26 cellular contexts compared by ENCODE assay signal in genomic region chr17:80948091-80948960, GRCh38. TPM values are rescaled to one million over a fixed set of nuclear protein-coding genes. Genes with fewer than 3 reads are reported as not detected.
DNase-seq lines count a peak whose midpoint lies in the region; ATAC-seq, FAIRE-seq and TF ChIP-seq lines count a peak whose summit lies in the region.
"Had no signal": no experiment of that assay in that cellular context is flagged by ENCODE, and none has a peak within 500 bp of the region (broad histone marks: within the 10 kb centered on the region; RNA-seq: fewer than 3 reads in every experiment).

No MANE protein-coding gene starts in this region.

- peaks cover 0 to 8% (median under 1%) of the 10 kb centered on the region in 4 donors for H3K36me3 ChIP-seq in right lobe of liver
- peaks cover 26 to 45% of the 10 kb centered on the region in 2 experiments; a peak in 4 of 5 replicates for H3K36me3 ChIP-seq in HepG2 (replicated peaks in 1 of 2; ENCODE audit: control insufficient read depth in 1 of 2, insufficient read depth in 2 of 2, low read length in 2 of 2)
- H3K36me3 ChIP-seq in lower lobe of right lung: peaks cover 50% of the 10 kb centered on the region
- no peaks in the 10 kb centered on the region for H3K36me3 ChIP-seq in aorta (ENCODE audit: control insufficient read depth in 1 of 2, insufficient read depth in 2 of 2, low read length in 1 of 2)
- H3K36me3 ChIP-seq: colonic mucosa had no signal

- no peaks in the 10 kb centered on the region for H4K20me1 ChIP-seq in HepG2 (ENCODE audit: insufficient read depth, low read length)

- no peak overlapping the region for H3K4me2 ChIP-seq in HepG2 (ENCODE audit: low read depth, low read length)

- TF ChIP-seq POLR2A in right lobe of liver (IDR thresholded peaks at IDR 0.05): no peak
- TF ChIP-seq POLR2A in HepG2 (IDR thresholded peaks at IDR 0.05; ENCODE audit: insufficient read depth in 1 of 2, low read depth in 2 of 2, low read length in 2 of 2): no peak

- H3K9me3 Mint-ChIP-seq in chondrocyte (ENCODE audit: low read depth): no peaks in the 10 kb centered on the region
- H3K9me3 Mint-ChIP-seq in activated T-helper 2 cell treated with anti-CD3 and anti-CD28 coated beads, Interferon-gamma antibody, Interleukin-2, Interleukin-4, amounts not matched to agents 10 μg/mL and 5 μg/mL and 100 μg/mL, durations not matched to agents 14 hours and 24 hours and 36 hours: no peaks in the 10 kb centered on the region
- H3K9me3 Mint-ChIP-seq: activated naive CD4-positive, alpha-beta T cell treated with anti-CD3 and anti-CD28 coated beads, Interleukin-2, amount 50 U/mL, for 72 hours; stimulated activated effector memory CD8-positive, alpha-beta T cell treated with anti-CD3 and anti-CD28 coated beads, Interleukin-12 subunit alpha, Interleukin-12 subunit beta, amount 100 ng/mL, for 72 hours; type B pancreatic cell had no signal

- H3K27me3 ChIP-seq in right lobe of liver (no peaks in the 10 kb centered on the region), HepG2 (ENCODE audit: control insufficient read depth in 1 of 2, insufficient read depth in 2 of 2, low read length in 2 of 2) (no peaks in the 10 kb centered on the region), lower lobe of right lung (ENCODE audit: low read depth) (no peaks in the 10 kb centered on the region), aorta (ENCODE audit: control insufficient read depth in 1 of 2, insufficient read depth in 2 of 2, low read length in 1 of 2) (no peaks in the 10 kb centered on the region)
- H3K27me3 ChIP-seq: colonic mucosa, foreskin keratinocyte had no signal

- no peak overlapping the region for H3K27ac Mint-ChIP-seq in chondrocyte (ENCODE audit: unreplicated experiment)
- no peak overlapping the region for H3K27ac Mint-ChIP-seq in activated T-helper 2 cell treated with anti-CD3 and anti-CD28 coated beads, Interferon-gamma antibody, Interleukin-2, Interleukin-4, amounts not matched to agents 10 μg/mL and 5 μg/mL and 100 μg/mL, durations not matched to agents 14 hours and 24 hours and 36 hours
- H3K27ac Mint-ChIP-seq: activated naive CD4-positive, alpha-beta T cell treated with anti-CD3 and anti-CD28 coated beads, Interleukin-2, amount 50 U/mL, for 72 hours; activated T-cell treated with anti-CD3 and anti-CD28 coated beads, Interleukin-2, amount 50 U/mL, for 72 hours; stimulated activated effector memory CD8-positive, alpha-beta T cell treated with anti-CD3 and anti-CD28 coated beads, Interleukin-12 subunit alpha, Interleukin-12 subunit beta, amount 100 ng/mL, for 72 hours; type B pancreatic cell had no signal

- CTCF ChIA-PET in HepG2 (lab: Yijun Ruan, JAX; ENCODE audit: low intra/inter-chr PET ratio, low total read pairs): no interaction called here

- H3K9me3 ChIP-seq in right lobe of liver (no peaks in the 10 kb centered on the region), HepG2 (ENCODE audit: low read length) (no peaks in the 10 kb centered on the region), lower lobe of right lung (no peaks in the 10 kb centered on the region), aorta (ENCODE audit: control insufficient read depth, low read length) (no peaks in the 10 kb centered on the region)
- H3K9me3 ChIP-seq: colonic mucosa had no signal

- DNase-seq in right lobe of liver (peak in 2 of 3 donors; percentile 14 to 42), HepG2 (ENCODE audit: low spot score) (no peak), chondrocyte (ENCODE audit: low spot score) (peak; percentile 79), lower lobe of right lung (peak; percentile 47), aorta (peak; percentile 43 to 71), NCI-H2107 treated with DMSO at 0.1 percent for 48 hours (lab: John Stamatoyannopoulos, UW; ENCODE audit: unreplicated experiment) (no peak)
- DNase-seq in activated T-helper 2 cell treated with anti-CD3 and anti-CD28 coated beads, Interferon-gamma antibody, Interleukin-2, Interleukin-4, amounts not matched to agents 10 μg/mL and 5 μg/mL and 100 μg/mL, durations not matched to agents 14 hours and 24 hours and 36 hours (ENCODE audit: low spot score): no peak
- DNase-seq: activated T-cell treated with anti-CD3 and anti-CD28 coated beads, Interleukin-2, amount 50 U/mL, for 72 hours; colonic mucosa; DMS79 treated with DMSO at 0.1 percent for 48 hours; effector memory CD4-positive, alpha-beta T cell; foreskin keratinocyte; GF-D8; NCI-H1417; NCI-H2081; NCI-H345; NCI-H748 treated with DMSO at 0.1 percent for 48 hours; occipital lobe; stimulated activated CD4-positive, alpha-beta T cell treated with anti-CD3 and anti-CD28 coated beads, Interleukin-4, amount 100 ng/mL, for 24 hours; WERI-Rb-1 had no signal

- peaks cover 13% of the 10 kb centered on the region for H3K36me3 Mint-ChIP-seq in chondrocyte (ENCODE audit: low read depth)
- H3K36me3 Mint-ChIP-seq in activated T-helper 2 cell treated with anti-CD3 and anti-CD28 coated beads, Interferon-gamma antibody, Interleukin-2, Interleukin-4, amounts not matched to agents 10 μg/mL and 5 μg/mL and 100 μg/mL, durations not matched to agents 14 hours and 24 hours and 36 hours (ENCODE audit: low read depth): peaks cover 48% of the 10 kb centered on the region

- intact Hi-C loops in right lobe of liver (cut with DNase I) (no loop called here), HepG2 (cut with micrococcal nuclease; ENCODE audit: unreplicated experiment) (no loop called here), lower lobe of right lung (cut with DNase I) (no loop called here), aorta (cut with DNase I) (no loop called here)
- intact Hi-C loops in activated T-helper 2 cell treated with anti-CD3 and anti-CD28 coated beads, Interferon-gamma antibody, Interleukin-2, Interleukin-4, amounts not matched to agents 10 μg/mL and 5 μg/mL and 100 μg/mL, durations not matched to agents 14 hours and 24 hours and 36 hours (cut with micrococcal nuclease): no loop called here

- no peak overlapping the region for H2AFZ ChIP-seq in HepG2 (ENCODE audit: low read length)

- no peak overlapping the region for H3K9ac ChIP-seq in HepG2 (ENCODE audit: insufficient read depth, low read depth, low read length)

- no peak for TF ChIP-seq RAD21 in HepG2 (CRISPR knock-in tag; IDR thresholded peaks at IDR 0.05)

- no peaks in the 10 kb centered on the region for H3K79me2 ChIP-seq in HepG2 (ENCODE audit: insufficient read depth, low read length)

- BruUV-seq in HepG2 (replicated peaks; lab: Mats Ljungman, UMichigan): no TSS peak

- in situ Hi-C loops in HepG2 (cut with HindIII; ENCODE audit: extremely low pct_ligation_motif_present, low pct_unique_long_range_greater_than_20kb): no loop called here

- no peak for TF ChIP-seq EP300 in HepG2 (IDR thresholded peaks at IDR 0.05; ENCODE audit: low read depth in 2 of 2, low read length in 2 of 2)
- no peak for TF ChIP-seq EP300 in HepG2 (CRISPR knock-in tag; IDR thresholded peaks at IDR 0.05; ENCODE audit: borderline replicate concordance)

- no peak for FAIRE-seq in HepG2 (lab: Jason Lieb, UNC)
- FAIRE-seq: GM19239 had no signal

- H3K4me1 ChIP-seq in right lobe of liver (no peaks in the 10 kb centered on the region), HepG2 (ENCODE audit: insufficient read depth, low read length) (no peaks in the 10 kb centered on the region), lower lobe of right lung (no peaks in the 10 kb centered on the region), aorta (ENCODE audit: control insufficient read depth in 1 of 2, insufficient read depth in 2 of 2, low read length in 2 of 2) (no peaks in the 10 kb centered on the region)
- H3K4me1 ChIP-seq: colonic mucosa, foreskin keratinocyte had no signal

- WGBS in right lobe of liver (ENCODE audit: insufficient coverage, low coverage, low lambda C conversion rate, missing lambda C conversion rate): 66% methylated on average over 8 of the region's 46 CpGs
- 94% methylated on average over 43 of the region's 46 CpGs for WGBS in HepG2 (ENCODE audit: low lambda C conversion rate)
- 63 to 67% methylated on average over 46 of the region's 46 CpGs for WGBS in aorta, 2 donors

- POLR2A ChIA-PET in HepG2 (lab: Yijun Ruan, JAX): no interaction called here

- H3K27ac ChIP-seq in right lobe of liver: no peak overlapping the region
- H3K27ac ChIP-seq in HepG2 (ENCODE audit: extremely low read length, insufficient read depth, low read length): no peak overlapping the region
- no peak overlapping the region for H3K27ac ChIP-seq in lower lobe of right lung
- no peak overlapping the region for H3K27ac ChIP-seq in aorta (ENCODE audit: low read depth in 1 of 2, low read length in 2 of 2)
- H3K27ac ChIP-seq: C4-2B, colonic mucosa, foreskin keratinocyte, WERI-Rb-1 had no signal

- H3K4me1 Mint-ChIP-seq in chondrocyte (ENCODE audit: low read depth): peaks cover 9% of the 10 kb centered on the region
- no peaks in the 10 kb centered on the region for H3K4me1 Mint-ChIP-seq in activated T-helper 2 cell treated with anti-CD3 and anti-CD28 coated beads, Interferon-gamma antibody, Interleukin-2, Interleukin-4, amounts not matched to agents 10 μg/mL and 5 μg/mL and 100 μg/mL, durations not matched to agents 14 hours and 24 hours and 36 hours (ENCODE audit: low read depth)
- H3K4me1 Mint-ChIP-seq: stimulated activated effector memory CD8-positive, alpha-beta T cell treated with anti-CD3 and anti-CD28 coated beads, Interleukin-12 subunit alpha, Interleukin-12 subunit beta, amount 100 ng/mL, for 72 hours had no signal

- no peaks in the 10 kb centered on the region for H3K27me3 Mint-ChIP-seq in chondrocyte (ENCODE audit: low read depth)
- H3K27me3 Mint-ChIP-seq in activated T-helper 2 cell treated with anti-CD3 and anti-CD28 coated beads, Interferon-gamma antibody, Interleukin-2, Interleukin-4, amounts not matched to agents 10 μg/mL and 5 μg/mL and 100 μg/mL, durations not matched to agents 14 hours and 24 hours and 36 hours (ENCODE audit: low read depth): no peaks in the 10 kb centered on the region
- H3K27me3 Mint-ChIP-seq: type B pancreatic cell had no signal

- no peak overlapping the region for H3K4me3 ChIP-seq in right lobe of liver
- H3K4me3 ChIP-seq in HepG2 (replicated peaks in 1 of 3; ENCODE audit: insufficient read depth in 1 of 3, low read depth in 2 of 3, low read length in 3 of 3): no peak overlapping the region
- no peak overlapping the region for H3K4me3 ChIP-seq in lower lobe of right lung
- H3K4me3 ChIP-seq in aorta (ENCODE audit: low read length in 2 of 2): no peak overlapping the region
- H3K4me3 ChIP-seq: colonic mucosa had no signal

- TF ChIP-seq CTCF in right lobe of liver (IDR thresholded peaks at IDR 0.05) (no peak), HepG2 (CRISPR knock-in tag; IDR thresholded peaks at IDR 0.05) (no peak), chondrocyte (IDR thresholded peaks at IDR 0.05) (no peak), lower lobe of right lung (IDR thresholded peaks at IDR 0.05) (no peak)

- H3K4me3 Mint-ChIP-seq in chondrocyte (ENCODE audit: unreplicated experiment): no peak overlapping the region
- H3K4me3 Mint-ChIP-seq in activated T-helper 2 cell treated with anti-CD3 and anti-CD28 coated beads, Interferon-gamma antibody, Interleukin-2, Interleukin-4, amounts not matched to agents 10 μg/mL and 5 μg/mL and 100 μg/mL, durations not matched to agents 14 hours and 24 hours and 36 hours (ENCODE audit: low read depth): no peak overlapping the region
- H3K4me3 Mint-ChIP-seq: activated T-cell treated with anti-CD3 and anti-CD28 coated beads, Interleukin-2, amount 50 U/mL, for 72 hours; stimulated activated effector memory CD8-positive, alpha-beta T cell treated with anti-CD3 and anti-CD28 coated beads, Interleukin-12 subunit alpha, Interleukin-12 subunit beta, amount 100 ng/mL, for 72 hours; type B pancreatic cell had no signal

- ATAC-seq in right lobe of liver: no peak
- no peak for ATAC-seq in HepG2
- peak in 1 of 2 donors; percentile 29 for ATAC-seq in lower lobe of right lung
- no peak for ATAC-seq in aorta (ENCODE audit: low FRiP score)
- no peak for ATAC-seq in GM19328 (IDR thresholded peaks at IDR 0.05; ENCODE audit: unreplicated experiment)
- ATAC-seq: activated naive CD4-positive, alpha-beta T cell treated with anti-CD3 and anti-CD28 coated beads, Interleukin-2, amount 50 U/mL, for 72 hours; activated T-cell treated with anti-CD3 and anti-CD28 coated beads, Interleukin-2, amount 50 U/mL, for 72 hours; foreskin keratinocyte; stimulated activated effector memory CD8-positive, alpha-beta T cell treated with anti-CD3 and anti-CD28 coated beads, Interleukin-12 subunit alpha, Interleukin-12 subunit beta, amount 100 ng/mL, for 72 hours had no signal

RNA-seq across cellular contexts. Expression of gene CHMP6, which starts 43.3 kb away (rescaled TPM):
- total RNA-seq in right lobe of liver: 10 to 100 TPM; 13.4 to 27.8 (median 15.6) TPM
- total RNA-seq in HepG2 (2016; rRNA removed; fragmentation: Illumina TruSeq; extraction: Trizol): 24.2 and 24.6 TPM in 2 replicates
- 5.9 and 6.6 TPM in 2 replicates for total RNA-seq in HepG2 (2016; cell fraction: cytosol; rRNA removed; fragmentation: Illumina TruSeq; extraction: Trizol; ENCODE audit: low read depth)
- 24.5 and 25.5 TPM in 2 replicates for total RNA-seq in HepG2 (2016; cell fraction: insoluble cytoplasmic fraction; rRNA removed; fragmentation: Illumina TruSeq; extraction: Trizol)
- total RNA-seq in HepG2 (2016; cell fraction: membrane; rRNA removed; fragmentation: Illumina TruSeq; extraction: Trizol): 14.7 and 15.5 TPM in 2 replicates
- total RNA-seq in HepG2 (2016; cell fraction: nucleus; rRNA removed; fragmentation: Illumina TruSeq; extraction: Trizol): 12.8 and 13.9 TPM in 2 replicates
- 11.1 and 17.7 TPM in 2 replicates for polyA plus RNA-seq in HepG2 (2011; rRNA removed)
- 14.2 and 21.6 TPM in 2 replicates for polyA plus RNA-seq in HepG2 (2011; cell fraction: cytosol; rRNA removed)
- 31.7 and 32.3 TPM in 2 replicates for polyA plus RNA-seq in HepG2 (2011; cell fraction: nucleus; rRNA removed)
- 10.1 and 14.6 TPM in 2 replicates for polyA plus RNA-seq in HepG2 (2012)
- 8.4 and 9.7 TPM in 2 replicates for polyA plus RNA-seq in HepG2 (2016; cell fraction: cytosol; fragmentation: Illumina TruSeq; extraction: Trizol; ENCODE audit: low read depth)
- polyA plus RNA-seq in HepG2 (2016; cell fraction: insoluble cytoplasmic fraction; fragmentation: Illumina TruSeq; extraction: Trizol; ENCODE audit: low read depth): 42.4 and 45.1 TPM in 2 replicates
- polyA plus RNA-seq in HepG2 (2016; cell fraction: membrane; fragmentation: Illumina TruSeq; extraction: Trizol; ENCODE audit: low read depth): 14.8 and 17.6 TPM in 2 replicates
- 34.7 and 37.8 TPM in 2 replicates for polyA plus RNA-seq in HepG2 (2016; cell fraction: nucleus; fragmentation: Illumina TruSeq; extraction: Trizol; ENCODE audit: insufficient read depth, low read depth)
- 6.7 and 18.8 TPM in 2 replicates for polyA minus RNA-seq in HepG2 (2011; rRNA and poly(A)+ RNA removed; ENCODE audit: low replicate concordance)
- 8.2 and 11.1 TPM in 2 replicates for polyA minus RNA-seq in HepG2 (2011; cell fraction: cytosol; rRNA and poly(A)+ RNA removed)
- polyA minus RNA-seq in HepG2 (2011; cell fraction: nucleus; rRNA and poly(A)+ RNA removed): 20.0 and 22.4 TPM in 2 replicates
- 27.6 to 33.0 TPM (median 28.4 TPM) in 3 replicates for total RNA-seq in chondrocyte
- 28.8 TPM for total RNA-seq in lower lobe of right lung
- 10 to 100 TPM; 22.9 to 30.9 TPM for total RNA-seq in aorta
- polyA plus RNA-seq in aorta: 10 to 100 TPM; 15.9 to 30.8 TPM
- 29.5 and 36.9 TPM in 2 replicates for total RNA-seq in activated T-helper 2 cell treated with anti-CD3 and anti-CD28 coated beads, Interferon-gamma antibody, Interleukin-2, Interleukin-4, amounts not matched to agents 10 μg/mL and 5 μg/mL and 100 μg/mL, durations not matched to agents 14 hours and 24 hours and 36 hours

Comparison
In these comparisons a context has a peak if more than half of its experiments do, and no peak if none do; other contexts are left out.
1. DNase-seq: peak in right lobe of liver (2 of 3), chondrocyte (single experiment), lower lobe of right lung (single experiment) and aorta (2 of 2); none in HepG2 (single experiment), activated T-helper 2 cell treated with anti-CD3 and anti-CD28 coated beads, Interferon-gamma antibody, Interleukin-2, Interleukin-4, amounts not matched to agents 10 μg/mL and 5 μg/mL and 100 μg/mL, durations not matched to agents 14 hours and 24 hours and 36 hours (single experiment) and NCI-H2107 treated with DMSO at 0.1 percent for 48 hours (single experiment).